ENCODE assay signal across 13 cellular contexts in the genomic region with DNA sequence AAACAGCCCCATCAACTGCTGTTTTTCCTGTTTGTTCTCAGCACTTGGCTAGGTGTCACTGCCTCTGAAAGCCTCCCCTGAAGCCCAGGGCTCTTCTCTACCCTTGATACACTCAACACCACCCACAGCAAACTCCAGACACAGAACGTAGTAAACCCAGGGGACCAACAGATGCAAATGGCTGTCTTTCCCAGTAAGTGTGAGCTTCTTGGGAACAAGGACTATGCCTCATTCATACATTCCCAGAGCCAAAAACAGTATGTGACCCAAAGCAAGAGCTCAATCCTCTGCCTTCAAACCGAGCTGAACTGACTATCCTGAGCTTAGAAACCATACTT. TPM values are rescaled to one million over a fixed set of nuclear protein-coding genes. Genes with fewer than 3 reads are reported as not detected.
DNase-seq lines count a peak whose midpoint lies in the region; ATAC-seq and TF ChIP-seq lines count a peak whose summit lies in the region.
"Had no signal": no experiment of that assay in that cellular context is flagged by ENCODE, and none has a peak within 500 bp of the region (broad histone marks: within the 10 kb centered on the region; RNA-seq: fewer than 3 reads in every experiment).

No MANE protein-coding gene starts in this region.

- DNase-seq in activated CD4-positive, alpha-beta memory T cell treated with anti-CD3 and anti-CD28 coated beads, Interleukin-2, amount 10 ng/mL, durations not matched to agents 7 days and 5 days, result no peak
- DNase-seq in naive B cell (no peak), SW480 (ENCODE audit: low spot score) (no peak), COR-L47 (lab: John Stamatoyannopoulos, UW) (no peak)
- DNase-seq: activated gamma-delta T cell, KBM-7, lower lobe of right lung, NCI-H774, T-helper 9 cell had no signal

- no peaks in the 10 kb centered on the region for H3K9me3 Mint-ChIP-seq in activated CD4-positive, alpha-beta memory T cell treated with anti-CD3 and anti-CD28 coated beads, Interleukin-2, amount 10 ng/mL, durations not matched to agents 7 days and 5 days
- H3K9me3 Mint-ChIP-seq in naive B cell, result no peaks in the 10 kb centered on the region

- no peaks in the 10 kb centered on the region for H3K27me3 Mint-ChIP-seq in activated CD4-positive, alpha-beta memory T cell treated with anti-CD3 and anti-CD28 coated beads, Interleukin-2, amount 10 ng/mL, durations not matched to agents 7 days and 5 days
- no peaks in the 10 kb centered on the region for H3K27me3 Mint-ChIP-seq in naive B cell

- H3K4me3 Mint-ChIP-seq in activated CD4-positive, alpha-beta memory T cell treated with anti-CD3 and anti-CD28 coated beads, Interleukin-2, amount 10 ng/mL, durations not matched to agents 7 days and 5 days, result no peak overlapping the region
- peak overlapping the region in 3 of 8 donors; percentile 15 to 86 (median 20) for H3K4me3 Mint-ChIP-seq in naive B cell

- ATAC-seq in naive B cell (ENCODE audit: low read depth in 2 of 2) (no peak), HG03432 (IDR thresholded peaks at IDR 0.05; ENCODE audit: unreplicated experiment) (no peak), HG02884 (IDR thresholded peaks at IDR 0.05; ENCODE audit: unreplicated experiment) (no peak)
- ATAC-seq: lower lobe of right lung had no signal

- TF ChIP-seq CTCF in C4-2B (conservative IDR thresholded peaks at IDR 0.05), result no peak
- TF ChIP-seq CTCF in HEK293 (tag by site-specific recombination; IDR thresholded peaks at IDR 0.05), result no peak

- no peaks in the 10 kb centered on the region for H3K9me3 ChIP-seq in HEK293 (ENCODE audit: control insufficient read depth, insufficient read depth, low read depth, low read length)
- H3K9me3 ChIP-seq: lower lobe of right lung had no signal

- H3K36me3 ChIP-seq in HEK293 (ENCODE audit: control insufficient read depth in 2 of 2, insufficient read depth in 1 of 2, low read length in 2 of 2), result peaks cover 34 to 41% of the 10 kb centered on the region in 2 experiments

- peak overlapping the region; percentile 17 for H3K27ac Mint-ChIP-seq in activated CD4-positive, alpha-beta memory T cell treated with anti-CD3 and anti-CD28 coated beads, Interleukin-2, amount 10 ng/mL, durations not matched to agents 7 days and 5 days
- peak overlapping the region in 5 of 6 donors; percentile 24 to 76 (median 60) for H3K27ac Mint-ChIP-seq in naive B cell

- peaks cover 36% of the 10 kb centered on the region for H3K4me1 ChIP-seq in HEK293 (ENCODE audit: control insufficient read depth, insufficient read depth, low read length)

- H3K4me3 ChIP-seq in HEK293 (ENCODE audit: low read depth, low read length), result no peak overlapping the region
- H3K4me3 ChIP-seq: lower lobe of right lung had no signal

- peaks cover 57% of the 10 kb centered on the region for H3K4me1 Mint-ChIP-seq in activated CD4-positive, alpha-beta memory T cell treated with anti-CD3 and anti-CD28 coated beads, Interleukin-2, amount 10 ng/mL, durations not matched to agents 7 days and 5 days
- H3K4me1 Mint-ChIP-seq in naive B cell, result peaks cover 47 to 57% (median 57%) of the 10 kb centered on the region in 3 donors

- CTCF ChIA-PET in HEK293 (lab: Yijun Ruan, JAX), result interaction anchor here (0.7 to 4.4 kb wide), 2 partner anchors 104 to 1907 kb away, joined by 3 to 16 read pairs; no protein-coding TSS in a partner anchor
- CTCF ChIA-PET in activated CD4-positive, alpha-beta memory T cell treated with anti-CD3 and anti-CD28 coated beads, Interleukin-2, amount 10 ng/mL, durations not matched to agents 7 days and 5 days (lab: Charles Lee), result interaction anchor here (1.1 to 4.6 kb wide), 2 partner anchors 21 to 50 kb away, joined by 3 to 36 read pairs; no protein-coding TSS in a partner anchor

- H3K36me3 Mint-ChIP-seq in activated CD4-positive, alpha-beta memory T cell treated with anti-CD3 and anti-CD28 coated beads, Interleukin-2, amount 10 ng/mL, durations not matched to agents 7 days and 5 days (ENCODE audit: low read depth), result peaks cover 64% of the 10 kb centered on the region
- H3K36me3 Mint-ChIP-seq in naive B cell, result peaks cover 8 to 18% of the 10 kb centered on the region in 2 donors

- H3K27ac ChIP-seq in C4-2B (peak overlapping the region; percentile 73), HEK293 (ENCODE audit: extremely low read depth, low read depth, low read length) (peak overlapping the region; percentile 2; the same call in 1 of the 2 replicates)
- H3K27ac ChIP-seq: lower lobe of right lung had no signal

- POLR2A ChIA-PET in HEK293 (lab: Yijun Ruan, JAX), result no interaction called here
- POLR2A ChIA-PET in activated CD4-positive, alpha-beta memory T cell treated with anti-CD3 and anti-CD28 coated beads, Interleukin-2, amount 10 ng/mL, durations not matched to agents 7 days and 5 days (lab: Charles Lee), result interaction anchor here (4.0 to 11.8 kb wide), 4 partner anchors 9 to 48 kb away, joined by 18 to 338 read pairs (median 180); no protein-coding TSS in a partner anchor

TF ChIP-seq in HEK293, 187 proteins besides CTCF, POLR2A, EP300 and RAD21:
- TF ChIP-seq, protein P1, sequence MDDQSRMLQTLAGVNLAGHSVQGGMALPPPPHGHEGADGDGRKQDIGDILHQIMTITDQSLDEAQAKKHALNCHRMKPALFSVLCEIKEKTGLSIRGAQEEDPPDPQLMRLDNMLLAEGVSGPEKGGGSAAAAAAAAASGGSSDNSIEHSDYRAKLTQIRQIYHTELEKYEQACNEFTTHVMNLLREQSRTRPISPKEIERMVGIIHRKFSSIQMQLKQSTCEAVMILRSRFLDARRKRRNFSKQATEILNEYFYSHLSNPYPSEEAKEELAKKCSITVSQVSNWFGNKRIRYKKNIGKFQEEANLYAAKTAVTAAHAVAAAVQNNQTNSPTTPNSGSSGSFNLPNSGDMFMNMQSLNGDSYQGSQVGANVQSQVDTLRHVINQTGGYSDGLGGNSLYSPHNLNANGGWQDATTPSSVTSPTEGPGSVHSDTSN (CRISPR knock-in tag; IDR thresholded peaks at IDR 0.05), result no peak
- TF ChIP-seq ZNF600 (tag by site-specific recombination; IDR thresholded peaks at IDR 0.05), result peak; percentile 14; the same call in 1 of the 2 replicates
- peak; percentile 92; the same call in 1 of the 2 replicates for TF ChIP-seq ZNF10 (tag by site-specific recombination; IDR thresholded peaks at IDR 0.05)
- TF ChIP-seq, protein P2, sequence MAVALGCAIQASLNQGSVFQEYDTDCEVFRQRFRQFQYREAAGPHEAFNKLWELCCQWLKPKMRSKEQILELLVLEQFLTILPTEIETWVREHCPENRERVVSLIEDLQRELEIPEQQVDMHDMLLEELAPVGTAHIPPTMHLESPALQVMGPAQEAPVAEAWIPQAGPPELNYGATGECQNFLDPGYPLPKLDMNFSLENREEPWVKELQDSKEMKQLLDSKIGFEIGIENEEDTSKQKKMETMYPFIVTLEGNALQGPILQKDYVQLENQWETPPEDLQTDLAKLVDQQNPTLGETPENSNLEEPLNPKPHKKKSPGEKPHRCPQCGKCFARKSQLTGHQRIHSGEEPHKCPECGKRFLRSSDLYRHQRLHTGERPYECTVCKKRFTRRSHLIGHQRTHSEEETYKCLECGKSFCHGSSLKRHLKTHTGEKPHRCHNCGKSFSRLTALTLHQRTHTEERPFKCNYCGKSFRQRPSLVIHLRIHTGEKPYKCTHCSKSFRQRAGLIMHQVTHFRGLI (tag by site-specific recombination; IDR thresholded peaks at IDR 0.05), result 0 out of 2 replicates have a peak, but pooled peaks have one; percentile 4
- no peak for TF ChIP-seq ZFP37 (tag by site-specific recombination; IDR thresholded peaks at IDR 0.05)
- no peak for TF ChIP-seq RBAK (tag by site-specific recombination; IDR thresholded peaks at IDR 0.05)
- 0 out of 2 replicates have a peak, but pooled peaks have one; percentile 27 for TF ChIP-seq EGR2 (tag by site-specific recombination; IDR thresholded peaks at IDR 0.05; ENCODE audit: low read depth)
- peak; percentile 67 for TF ChIP-seq ZNF341 (tag by site-specific recombination; IDR thresholded peaks at IDR 0.05; ENCODE audit: low read depth)
- TF ChIP-seq GLIS1 (tag by site-specific recombination; IDR thresholded peaks at IDR 0.05), result 0 out of 2 replicates have a peak, but pooled peaks have one; percentile 38
- TF ChIP-seq ZBTB48 (tag by site-specific recombination; IDR thresholded peaks at IDR 0.05), result peak; percentile 10; the same call in 1 of the 2 replicates

RNA-seq across cellular contexts. Expression of a gene that starts 4.4 kb away (rescaled TPM):
- 100 to 1,000 TPM; 251 to 259 TPM for total RNA-seq in activated CD4-positive, alpha-beta memory T cell treated with anti-CD3 and anti-CD28 coated beads, Interleukin-2, amount 10 ng/mL, durations not matched to agents 7 days and 5 days
- 100 to 1,000 TPM; 112 to 165 (median 146) TPM for polyA plus RNA-seq in naive B cell (ENCODE audit: low read depth in 6 of 6)
